20 cellular contexts compared by ENCODE assay signal in genomic region chr3:61666032-61666431, GRCh38.
A peak's percentile ranks its signal among the peaks of the same experiment; 100 is the strongest.
DNase-seq lines count a peak whose midpoint lies in the region; ATAC-seq and TF ChIP-seq lines count a peak whose summit lies in the region.
"Had no signal": no experiment of that assay in that cellular context is flagged by ENCODE, and none has a peak within 500 bp of the region (broad histone marks: within the 10 kb centered on the region; RNA-seq: fewer than 3 reads in every experiment).

No MANE protein-coding gene starts in this region.

- H3K27ac Mint-ChIP-seq in WTC11 (peak overlapping the region; percentile 24; the same call in 1 of the 2 replicates), nephron progenitor cell (peak overlapping the region; percentile 49)
- no peak overlapping the region for H3K27ac Mint-ChIP-seq in activated CD4-positive, alpha-beta T cell treated with anti-CD3 and anti-CD28 coated beads for 36 hours
- H3K27ac Mint-ChIP-seq: CD8-positive, alpha-beta T cell had no signal

- peaks cover 67% of the 10 kb centered on the region for H3K4me1 ChIP-seq in DND-41 (ENCODE audit: insufficient read depth, low read length)
- H3K4me1 ChIP-seq: HAP-1 had no signal

- H3K4me3 Mint-ChIP-seq in WTC11: no peak overlapping the region
- H3K4me3 Mint-ChIP-seq in nephron progenitor cell: no peak overlapping the region
- no peak overlapping the region for H3K4me3 Mint-ChIP-seq in activated CD4-positive, alpha-beta T cell treated with anti-CD3 and anti-CD28 coated beads for 36 hours
- H3K4me3 Mint-ChIP-seq: CD8-positive, alpha-beta T cell had no signal

- H2AFZ ChIP-seq in DND-41 (ENCODE audit: low read depth, low read length): no peak overlapping the region
- H2AFZ ChIP-seq: GM23248 had no signal

- H3K79me2 ChIP-seq in DND-41 (ENCODE audit: insufficient read depth, low read length): peaks cover 10% of the 10 kb centered on the region; the same call in 1 of the 2 replicates

- no peaks in the 10 kb centered on the region for H3K27me3 ChIP-seq in DND-41 (ENCODE audit: insufficient read depth, low read length, poor library complexity)
- H3K27me3 ChIP-seq: BLaER1 treated with 17β-estradiol and CSF1 and Interleukin-3, amounts not matched to agents 10 nM and 100 nM had no signal

- DNase-seq in DND-41 (peak; percentile 37), NCI-H524 (lab: John Stamatoyannopoulos, UW) (peak; percentile 23 to 63), WTC11 (ENCODE audit: low spot score) (no peak), nephron progenitor cell (no peak), omental fat pad (ENCODE audit: low spot score) (no peak)
- no peak for DNase-seq in activated CD4-positive, alpha-beta T cell treated with anti-CD3 and anti-CD28 coated beads for 36 hours
- DNase-seq: Calu3; CD8-positive, alpha-beta T cell; DMS79 treated with DMSO at 0.1 percent for 48 hours; NCI-H1417 treated with DMSO at 0.1 percent for 48 hours; NCI-H187 treated with DMSO at 0.1 percent for 48 hours; NCI-H345; NCI-H526 treated with DMSO at 0.1 percent for 48 hours; RPMI8226; SIG-M5 had no signal

- H3K36me3 Mint-ChIP-seq in WTC11 (peaks cover 12% of the 10 kb centered on the region), nephron progenitor cell (ENCODE audit: low read depth) (peaks cover 28% of the 10 kb centered on the region)
- no peaks in the 10 kb centered on the region for H3K36me3 Mint-ChIP-seq in activated CD4-positive, alpha-beta T cell treated with anti-CD3 and anti-CD28 coated beads for 36 hours (ENCODE audit: low read depth)
- H3K36me3 Mint-ChIP-seq: CD8-positive, alpha-beta T cell had no signal

- ATAC-seq in DND-41 (ENCODE audit: insufficient read depth, low read depth): no peak
- no peak for ATAC-seq in WTC11
- no peak for ATAC-seq in activated CD4-positive, alpha-beta T cell treated with anti-CD3 and anti-CD28 coated beads for 36 hours
- ATAC-seq in GM18519 (IDR thresholded peaks at IDR 0.05; ENCODE audit: low FRiP score, unreplicated experiment): no peak
- ATAC-seq in omental fat pad (ENCODE audit: low FRiP score): no peak
- ATAC-seq: CD8-positive, alpha-beta T cell had no signal

- H3K27me3 Mint-ChIP-seq in WTC11 (ENCODE audit: low read depth): no peaks in the 10 kb centered on the region
- H3K27me3 Mint-ChIP-seq in nephron progenitor cell (ENCODE audit: low read depth, poor library complexity): no peaks in the 10 kb centered on the region
- no peaks in the 10 kb centered on the region for H3K27me3 Mint-ChIP-seq in activated CD4-positive, alpha-beta T cell treated with anti-CD3 and anti-CD28 coated beads for 36 hours

- intact Hi-C loops in activated CD4-positive, alpha-beta T cell treated with anti-CD3 and anti-CD28 coated beads for 36 hours (cut with DNase I, micrococcal nuclease): no loop called here

- no peaks in the 10 kb centered on the region for H3K9me3 ChIP-seq in DND-41 (ENCODE audit: insufficient read depth, low read length, severe bottlenecking)
- H3K9me3 ChIP-seq: HAP-1 had no signal

- H3K9ac ChIP-seq in DND-41 (ENCODE audit: low read depth, low read length): peak overlapping the region; percentile 17; the same call in 1 of the 2 replicates
- H3K9ac ChIP-seq: BLaER1 treated with 17β-estradiol and CSF1 and Interleukin-3, amounts not matched to agents 10 nM and 100 nM; GM23248 had no signal

- H4K20me1 ChIP-seq in DND-41 (ENCODE audit: insufficient read depth, low read length): no peaks in the 10 kb centered on the region

- H3K4me2 ChIP-seq in DND-41 (ENCODE audit: insufficient read depth, low read length): no peak overlapping the region
- H3K4me2 ChIP-seq: BLaER1 treated with 17β-estradiol and CSF1 and Interleukin-3, amounts not matched to agents 10 nM and 100 nM had no signal

- POLR2A ChIA-PET in WTC11 (lab: Charles Lee): interaction anchor here (1.2 kb wide), 1 partner anchor 36 kb away, joined by 3 read pairs; no protein-coding TSS in a partner anchor
- POLR2A ChIA-PET in activated CD4-positive, alpha-beta T cell treated with anti-CD3 and anti-CD28 coated beads for 36 hours (lab: Charles Lee): no interaction called here

- no peak for TF ChIP-seq CTCF in DND-41 (IDR thresholded peaks at IDR 0.05; ENCODE audit: borderline replicate concordance, extremely low read depth, low read length, poor library complexity, severe bottlenecking)
- TF ChIP-seq CTCF in WTC11 (IDR thresholded peaks at IDR 0.05): no peak
- TF ChIP-seq CTCF in nephron progenitor cell (IDR thresholded peaks at IDR 0.05): no peak
- TF ChIP-seq CTCF in omental fat pad (IDR thresholded peaks at IDR 0.05): no peak

- no peaks in the 10 kb centered on the region for H3K36me3 ChIP-seq in DND-41 (ENCODE audit: insufficient read depth, low read length)
- H3K36me3 ChIP-seq: HAP-1 had no signal

- H3K4me1 Mint-ChIP-seq in WTC11 (peaks cover 84% of the 10 kb centered on the region), nephron progenitor cell (peaks cover 66% of the 10 kb centered on the region)
- H3K4me1 Mint-ChIP-seq in activated CD4-positive, alpha-beta T cell treated with anti-CD3 and anti-CD28 coated beads for 36 hours: no peaks in the 10 kb centered on the region

- no peak overlapping the region for H3K4me3 ChIP-seq in DND-41 (ENCODE audit: low read depth in 1 of 2, low read length in 2 of 2)
- H3K4me3 ChIP-seq: BLaER1 treated with 17β-estradiol and CSF1 and Interleukin-3, amounts not matched to agents 10 nM and 100 nM; GM23248; HAP-1 had no signal

- peak overlapping the region; percentile 78 for H3K27ac ChIP-seq in DND-41 (ENCODE audit: low read length)
- H3K27ac ChIP-seq: BLaER1 treated with 17β-estradiol and CSF1 and Interleukin-3, amounts not matched to agents 10 nM and 100 nM; GM23248; HL-60 had no signal

- H3K9me3 Mint-ChIP-seq in WTC11: peaks cover 8% of the 10 kb centered on the region; the same call in 1 of the 2 replicates
- peaks cover 23% of the 10 kb centered on the region for H3K9me3 Mint-ChIP-seq in nephron progenitor cell
- peaks cover 2% of the 10 kb centered on the region for H3K9me3 Mint-ChIP-seq in activated CD4-positive, alpha-beta T cell treated with anti-CD3 and anti-CD28 coated beads for 36 hours (ENCODE audit: low read depth)

- CTCF ChIA-PET in WTC11 (lab: Charles Lee): no interaction called here
- CTCF ChIA-PET in activated CD4-positive, alpha-beta T cell treated with anti-CD3 and anti-CD28 coated beads for 36 hours (lab: Charles Lee): interaction anchor here (0.6 kb wide), 2 partner anchors 162 to 939 kb away, joined by 3 read pairs; no protein-coding TSS in a partner anchor

TF ChIP-seq in WTC11, 78 proteins besides CTCF, POLR2A, EP300 and RAD21:
- TF ChIP-seq ATF1 (CRISPR knock-in tag; IDR thresholded peaks at IDR 0.05): no peak
- TF ChIP-seq KAT7 (CRISPR knock-in tag; IDR thresholded peaks at IDR 0.05; ENCODE audit: borderline replicate concordance): no peak
- TF ChIP-seq ZNF423 (CRISPR knock-in tag; IDR thresholded peaks at IDR 0.05): no peak
- no peak for TF ChIP-seq ZNF219 (CRISPR knock-in tag; IDR thresholded peaks at IDR 0.05; ENCODE audit: borderline replicate concordance)

Comparison
In these comparisons a context has a peak if more than half of its experiments do, and no peak if none do; other contexts are left out.
1. DNase-seq: peak in DND-41 (single experiment) and NCI-H524 (2 of 2); none in WTC11 (single experiment), nephron progenitor cell (single experiment), activated CD4-positive, alpha-beta T cell treated with anti-CD3 and anti-CD28 coated beads for 36 hours (single experiment) and omental fat pad (single experiment).